Comparison of ENCODE assay signal across 2 cellular contexts in genomic region chr16:65339062-65339461, GRCh38.
TF ChIP-seq lines count a peak whose summit lies in the region.

No MANE protein-coding gene starts in this region.

TF ChIP-seq in IMR-90, 13 proteins besides CTCF, POLR2A, EP300 and RAD21 (continued from another document):
- TF ChIP-seq ELK1 (IDR thresholded peaks at IDR 0.05; ENCODE audit: borderline replicate concordance, low read depth, low read length) (no peak), NFE2L2 (IDR thresholded peaks at IDR 0.05; ENCODE audit: low read depth, low read length) (no peak), RFX5 (IDR thresholded peaks at IDR 0.05; ENCODE audit: low read depth, low read length) (no peak), RCOR1 (IDR thresholded peaks at IDR 0.05; ENCODE audit: insufficient replicate concordance, low read length) (no peak), CHD1 (IDR thresholded peaks at IDR 0.05; ENCODE audit: low read depth, low read length) (no peak), USF2 (IDR thresholded peaks at IDR 0.05; ENCODE audit: low read depth, low read length) (no peak), MAZ (IDR thresholded peaks at IDR 0.05; ENCODE audit: borderline replicate concordance, low read depth, low read length) (no peak), CEBPB (IDR thresholded peaks at IDR 0.05; ENCODE audit: low read depth, low read length) (no peak)

TF ChIP-seq in SK-N-SH, 30 proteins besides CTCF, POLR2A, EP300 and RAD21 (continued from another document):
- TF ChIP-seq REST (IDR thresholded peaks at IDR 0.05; ENCODE audit: low read depth, low read length) (no peak), ZBTB33 (IDR thresholded peaks at IDR 0.05; ENCODE audit: borderline replicate concordance, low read depth) (no peak)
